Comparison of ENCODE assay signal across 11 cellular contexts in the genomic region with DNA sequence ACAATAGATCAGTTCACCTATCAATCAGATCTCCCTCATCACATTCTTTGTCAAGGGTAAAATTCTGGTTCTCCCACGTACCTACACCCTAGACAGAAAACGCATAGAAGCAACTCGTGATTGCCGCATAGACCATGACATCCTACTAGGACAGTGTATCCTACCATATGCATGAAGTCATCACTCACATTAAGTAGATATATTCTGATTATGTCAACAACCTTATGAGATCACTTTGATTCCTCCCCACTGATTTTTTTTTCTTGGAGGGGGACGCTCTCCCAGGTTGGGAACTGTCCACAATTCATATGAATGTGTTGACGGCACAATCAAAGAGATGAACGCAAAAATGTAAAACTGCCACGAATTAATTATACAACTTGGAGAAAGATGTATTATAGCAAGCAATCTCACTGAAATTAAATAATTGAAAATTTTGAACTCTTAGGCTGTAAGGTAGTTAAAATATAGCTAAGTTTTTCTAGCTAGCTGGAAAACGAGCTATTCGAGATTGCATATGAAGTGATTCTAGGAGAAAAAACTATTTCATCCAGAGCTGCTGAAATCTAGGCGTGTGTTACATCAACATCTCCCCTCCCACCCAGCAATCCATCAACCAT.
DNase-seq lines count a peak whose midpoint lies in the region; ATAC-seq and TF ChIP-seq lines count a peak whose summit lies in the region.
"Had no signal": no experiment of that assay in that cellular context is flagged by ENCODE, and none has a peak within 500 bp of the region (broad histone marks: within the 10 kb centered on the region; RNA-seq: fewer than 3 reads in every experiment).

No MANE protein-coding gene starts in this region.

- H3K79me2 ChIP-seq in GM23248 (ENCODE audit: insufficient read depth) (peaks cover 6% of the 10 kb centered on the region; the same call in 1 of the 2 replicates), fibroblast of lung (ENCODE audit: control insufficient read depth, insufficient read depth, low read length) (peaks cover 2% of the 10 kb centered on the region), parathyroid adenoma (no peaks in the 10 kb centered on the region)

- peaks cover 18% of the 10 kb centered on the region for H3F3A ChIP-seq in GM23248 (ENCODE audit: insufficient read depth)

- in situ Hi-C loops in GM23248 (cut with MboI): no loop called here

- no peaks in the 10 kb centered on the region for H3K36me3 ChIP-seq in GM23248 (ENCODE audit: low read depth)
- H3K36me3 ChIP-seq in fibroblast of lung (ENCODE audit: control insufficient read depth, insufficient read depth, low read length): no peaks in the 10 kb centered on the region
- H3K36me3 ChIP-seq in parathyroid adenoma (ENCODE audit: control insufficient read depth, insufficient read depth, low read length): no peaks in the 10 kb centered on the region

- H3K4me1 Mint-ChIP-seq in WTC11: peaks cover 32% of the 10 kb centered on the region

- peak overlapping the region; percentile 46 for H3K27ac ChIP-seq in GM23248
- no peak overlapping the region for H3K27ac ChIP-seq in fibroblast of lung (ENCODE audit: insufficient read depth, low read length)
- no peak overlapping the region for H3K27ac ChIP-seq in parathyroid adenoma

- H3K9me3 ChIP-seq in GM23248 (ENCODE audit: low read depth): no peaks in the 10 kb centered on the region
- H3K9me3 ChIP-seq in fibroblast of lung (ENCODE audit: control insufficient read depth, insufficient read depth, low read depth, low read length): no peaks in the 10 kb centered on the region
- H3K9me3 ChIP-seq in parathyroid adenoma (ENCODE audit: control insufficient read depth, low read length): no peaks in the 10 kb centered on the region

- peak overlapping the region; percentile 81 for H2AFZ ChIP-seq in GM23248
- no peak overlapping the region for H2AFZ ChIP-seq in fibroblast of lung (ENCODE audit: low read length)
- peak overlapping the region; percentile 94 for H2AFZ ChIP-seq in parathyroid adenoma

- POLR2A ChIA-PET in WTC11 (lab: Charles Lee): interaction anchor here (1.2 to 1.7 kb wide), 2 partner anchors 8 to 62 kb away, joined by 4 read pairs; no protein-coding TSS in a partner anchor

- H3K4me1 ChIP-seq in GM23248 (ENCODE audit: insufficient read depth): peaks cover 9% of the 10 kb centered on the region; the same call in 1 of the 2 replicates
- H3K4me1 ChIP-seq in fibroblast of lung (ENCODE audit: control insufficient read depth, extremely low read depth, insufficient read depth, low read length): no peaks in the 10 kb centered on the region
- no peaks in the 10 kb centered on the region for H3K4me1 ChIP-seq in parathyroid adenoma

- peak overlapping the region; percentile 86 for H3K4me3 Mint-ChIP-seq in WTC11

- H3K9me2 ChIP-seq in GM23248 (ENCODE audit: insufficient read depth): no peaks in the 10 kb centered on the region

- no peak for DNase-seq in GM23248
- DNase-seq in WTC11 (ENCODE audit: low spot score): no peak
- no peak for DNase-seq in fibroblast of lung (ENCODE audit: low read depth in 2 of 2)
- DNase-seq in NCI-H226: no peak
- DNase-seq in germinal center (ENCODE audit: low spot score): no peak
- DNase-seq: NCI-H1048 had no signal

- H3K27me3 Mint-ChIP-seq in WTC11 (ENCODE audit: low read depth): peaks cover 5% of the 10 kb centered on the region; the same call in 1 of the 2 replicates

- H3K27me3 ChIP-seq in GM23248 (replicated peaks; ENCODE audit: insufficient read depth) (no peaks in the 10 kb centered on the region), fibroblast of lung (ENCODE audit: control insufficient read depth, insufficient read depth, low read length) (no peaks in the 10 kb centered on the region), parathyroid adenoma (ENCODE audit: control insufficient read depth, insufficient read depth, low read length) (no peaks in the 10 kb centered on the region)

- CTCF ChIA-PET in WTC11 (lab: Charles Lee): interaction anchor here (0.7 to 3.4 kb wide), 13 partner anchors 8 to 576 kb away, joined by 3 to 18 read pairs (median 5); a partner anchor contains a TSS

- WGBS in GM23248 (ENCODE audit: low coverage in 1 of 2, low lambda C conversion rate in 2 of 2, missing lambda C conversion rate in 2 of 2), 2 experiments: 51 to 59% methylated on average over 11 of the region's 11 CpGs

- peak overlapping the region; percentile 87 for H3K4me2 ChIP-seq in GM23248 (ENCODE audit: unreplicated experiment)
- peak overlapping the region; percentile 77 for H3K4me2 ChIP-seq in fibroblast of lung (ENCODE audit: extremely low read depth, insufficient read depth, low read length)
- H3K4me2 ChIP-seq in parathyroid adenoma (ENCODE audit: low read length): no peak overlapping the region

- no peaks in the 10 kb centered on the region for H3K36me3 Mint-ChIP-seq in WTC11

- no peaks in the 10 kb centered on the region for H3K9me3 Mint-ChIP-seq in WTC11

- H3K9ac ChIP-seq in GM23248: peak overlapping the region; percentile 68
- no peak overlapping the region for H3K9ac ChIP-seq in fibroblast of lung (ENCODE audit: insufficient read depth, low read length)
- H3K9ac ChIP-seq in parathyroid adenoma: no peak overlapping the region

- TF ChIP-seq CTCF in WTC11 (IDR thresholded peaks at IDR 0.05) (no peak), fibroblast of lung (conservative IDR thresholded peaks at IDR 0.05 in 1 of 2, IDR thresholded peaks at IDR 0.05 in 1 of 2; ENCODE audit: low read depth in 1 of 2, low read length in 2 of 2) (no peak), parathyroid adenoma (IDR thresholded peaks at IDR 0.05) (no peak)

- ATAC-seq in WTC11 (no peak), SK-N-SH treated with all-trans-retinoic acid at 6 μM for 48 hours (no peak), GM21360 (IDR thresholded peaks at IDR 0.05; ENCODE audit: unreplicated experiment) (no peak)
- ATAC-seq: activated CD4-positive, CD25-positive, alpha-beta regulatory T cell treated with anti-CD3 and anti-CD28 coated beads, Interleukin-2, amount 50 U/mL, for 24 hours had no signal

- H4K20me1 ChIP-seq in GM23248 (ENCODE audit: insufficient read depth): no peaks in the 10 kb centered on the region
- no peaks in the 10 kb centered on the region for H4K20me1 ChIP-seq in fibroblast of lung (ENCODE audit: control insufficient read depth, extremely low read depth, insufficient read depth, low read length)

- peak overlapping the region; percentile 80 for H3K4me3 ChIP-seq in GM23248
- peak overlapping the region; percentile 62 to 77 (median 68) for H3K4me3 ChIP-seq in fibroblast of lung (replicated peaks in 1 of 4; ENCODE audit: control extremely low read depth in 1 of 4, insufficient read depth in 1 of 4, low read depth in 3 of 4, low read length in 4 of 4)
- H3K4me3 ChIP-seq in parathyroid adenoma (ENCODE audit: low read depth, low read length): no peak overlapping the region
- H3K4me3 ChIP-seq: GM12878 had no signal

- peak overlapping the region; percentile 52; the same call in 1 of the 2 replicates for H3K27ac Mint-ChIP-seq in WTC11

TF ChIP-seq in WTC11, 78 proteins besides CTCF, POLR2A, EP300 and RAD21:
- no peak for TF ChIP-seq ZNF317 (CRISPR knock-in tag; IDR thresholded peaks at IDR 0.05; ENCODE audit: borderline replicate concordance, low read depth)
- TF ChIP-seq GABPB1 (CRISPR knock-in tag; IDR thresholded peaks at IDR 0.05): peak; percentile 87
- TF ChIP-seq SMAD3 (CRISPR knock-in tag; IDR thresholded peaks at IDR 0.05; ENCODE audit: borderline replicate concordance): no peak

TF ChIP-seq in SK-N-SH treated with all-trans-retinoic acid at 6 μM for 48 hours, 23 proteins besides CTCF, POLR2A, EP300 and RAD21:
- no peak for TF ChIP-seq ARNTL (CRISPR knock-in tag; IDR thresholded peaks at IDR 0.05; ENCODE audit: borderline replicate concordance, low read depth)
- TF ChIP-seq ZC3H10 (CRISPR knock-in tag; IDR thresholded peaks at IDR 0.05): no peak
- TF ChIP-seq ZNF565 (CRISPR knock-in tag; conservative IDR thresholded peaks at IDR 0.05; ENCODE audit: low read depth): no peak
- no peak for TF ChIP-seq TCF4 (CRISPR knock-in tag; IDR thresholded peaks at IDR 0.05; ENCODE audit: borderline replicate concordance)
- no peak for TF ChIP-seq ZNF8 (CRISPR knock-in tag; IDR thresholded peaks at IDR 0.05)
- TF ChIP-seq, protein P1, sequence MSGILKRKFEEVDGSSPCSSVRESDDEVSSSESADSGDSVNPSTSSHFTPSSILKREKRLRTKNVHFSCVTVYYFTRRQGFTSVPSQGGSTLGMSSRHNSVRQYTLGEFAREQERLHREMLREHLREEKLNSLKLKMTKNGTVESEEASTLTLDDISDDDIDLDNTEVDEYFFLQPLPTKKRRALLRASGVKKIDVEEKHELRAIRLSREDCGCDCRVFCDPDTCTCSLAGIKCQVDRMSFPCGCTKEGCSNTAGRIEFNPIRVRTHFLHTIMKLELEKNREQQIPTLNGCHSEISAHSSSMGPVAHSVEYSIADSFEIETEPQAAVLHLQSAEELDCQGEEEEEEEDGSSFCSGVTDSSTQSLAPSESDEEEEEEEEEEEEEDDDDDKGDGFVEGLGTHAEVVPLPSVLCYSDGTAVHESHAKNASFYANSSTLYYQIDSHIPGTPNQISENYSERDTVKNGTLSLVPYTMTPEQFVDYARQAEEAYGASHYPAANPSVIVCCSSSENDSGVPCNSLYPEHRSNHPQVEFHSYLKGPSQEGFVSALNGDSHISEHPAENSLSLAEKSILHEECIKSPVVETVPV (CRISPR knock-in tag; IDR thresholded peaks at IDR 0.05): no peak
TF ChIP-seq in SK-N-SH treated with all-trans-retinoic acid at 6 μM for 48 hours: peak in this region for 0.
